In the genomic region with DNA sequence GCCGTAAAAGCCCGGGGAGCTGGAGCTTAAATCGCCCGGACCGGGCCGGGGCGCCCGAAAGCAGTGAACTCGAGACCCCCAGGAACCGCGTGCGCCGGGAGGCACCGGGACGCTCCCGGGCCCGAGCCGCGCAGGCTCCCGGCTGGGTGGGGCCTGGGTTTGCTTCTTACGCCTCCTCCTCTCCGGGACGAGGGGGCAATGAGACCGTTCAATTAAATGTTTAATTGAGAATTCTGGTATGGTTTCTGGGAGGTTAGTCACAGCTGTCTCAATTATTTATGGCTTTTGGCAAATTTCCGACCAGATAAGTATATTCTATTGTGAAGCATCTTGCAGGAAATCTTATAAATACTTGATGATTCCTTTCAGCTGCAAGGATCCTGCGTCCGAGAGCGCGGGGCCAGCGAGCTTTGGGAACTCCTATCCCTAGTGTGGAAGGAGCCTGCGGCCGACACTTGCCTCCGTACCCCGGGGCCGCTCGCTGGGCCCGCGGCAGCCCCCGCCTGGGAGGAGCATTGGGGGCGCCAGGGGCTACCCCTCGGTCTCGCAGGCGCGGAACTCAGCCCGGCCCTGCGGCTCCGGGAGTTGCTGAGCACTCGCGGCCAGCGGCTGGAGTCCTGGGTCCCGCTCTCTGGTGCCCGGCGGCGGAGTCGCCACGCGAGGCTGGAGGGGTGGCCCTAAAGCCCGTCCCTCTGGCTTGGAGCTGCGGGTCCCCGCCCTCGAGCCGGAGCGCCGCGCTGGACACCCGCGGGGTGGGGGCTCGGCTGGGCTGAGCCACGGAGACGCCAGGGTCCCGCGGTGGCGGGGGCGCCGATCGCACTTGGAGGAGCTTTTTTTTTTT, we compare ENCODE assay signal across 9 cellular contexts. TPM values are rescaled to one million over a fixed set of nuclear protein-coding genes. Genes with fewer than 3 reads are reported as not detected.
DNase-seq lines count a peak whose midpoint lies in the region; ATAC-seq, FAIRE-seq and TF ChIP-seq lines count a peak whose summit lies in the region.
"Had no signal": no experiment of that assay in that cellular context is flagged by ENCODE, and none has a peak within 500 bp of the region (broad histone marks: within the 10 kb centered on the region; RNA-seq: fewer than 3 reads in every experiment).

No MANE protein-coding gene starts in this region.

- ATAC-seq in RWPE2 (ENCODE audit: low read depth) (peak; percentile 66), HG03175 (IDR thresholded peaks at IDR 0.05; ENCODE audit: unreplicated experiment) (no peak)

- H4K20me1 ChIP-seq in Karpas-422 (ENCODE audit: insufficient read depth, low read depth, low read length): no peaks in the 10 kb centered on the region

- no peaks in the 10 kb centered on the region for H3K79me2 ChIP-seq in Karpas-422 (ENCODE audit: low read length)

- H3K9me3 ChIP-seq in RWPE2 (ENCODE audit: severe bottlenecking) (no peaks in the 10 kb centered on the region), sigmoid colon (no peaks in the 10 kb centered on the region), Karpas-422 (ENCODE audit: low read length) (no peaks in the 10 kb centered on the region)

- no peak overlapping the region for H3K4me2 ChIP-seq in Karpas-422 (ENCODE audit: low read depth, low read length, poor library complexity, severe bottlenecking)

- H3K4me3 ChIP-seq in RWPE2 (ENCODE audit: severe bottlenecking): peak overlapping the region; percentile 70
- peak overlapping the region; percentile 28 to 53 (median 47) for H3K4me3 ChIP-seq in sigmoid colon
- no peak overlapping the region for H3K4me3 ChIP-seq in Karpas-422 (ENCODE audit: low read length)

- TF ChIP-seq POLR2A in GM12891 (IDR thresholded peaks at IDR 0.05; ENCODE audit: low read depth, low read length): no peak
- no peak for TF ChIP-seq POLR2A in sigmoid colon (IDR thresholded peaks at IDR 0.05)

- TF ChIP-seq EP300 in sigmoid colon (IDR thresholded peaks at IDR 0.05): no peak

- intact Hi-C loops in sigmoid colon (cut with DNase I): no loop called here

- H2AFZ ChIP-seq in Karpas-422 (ENCODE audit: low read length): no peak overlapping the region

- H3K9me2 ChIP-seq in Karpas-422 (replicated peaks; ENCODE audit: insufficient read depth, low read length): no peaks in the 10 kb centered on the region

- H3K4me1 ChIP-seq in RWPE2 (ENCODE audit: insufficient read depth, poor library complexity, severe bottlenecking) (no peaks in the 10 kb centered on the region), sigmoid colon (peaks cover 0 to 30% (median 23%) of the 10 kb centered on the region in 4 donors), Karpas-422 (ENCODE audit: low read length) (peaks cover 7% of the 10 kb centered on the region)

- DNase-seq in GM12891 (ENCODE audit: insufficient read length, low spot score): no peak
- no peak for DNase-seq in RWPE2 (ENCODE audit: low spot score)
- peak; percentile 69 for DNase-seq in hepatic stellate cell (ENCODE audit: low spot score)
- peak; percentile 74 for DNase-seq in sigmoid colon
- no peak for DNase-seq in mucosa of gallbladder (ENCODE audit: low spot score)
- no peak for DNase-seq in Karpas-422
- DNase-seq in UCSD-AML1 (lab: John Stamatoyannopoulos, UW; ENCODE audit: unreplicated experiment): no peak
- DNase-seq: activated naive CD4-positive, alpha-beta T cell treated with Interleukin-2 at 50 U/mL for 16 hours had no signal

- TF ChIP-seq CTCF in RWPE2 (IDR thresholded peaks at IDR 0.05; ENCODE audit: poor library complexity, severe bottlenecking) (no peak), sigmoid colon (IDR thresholded peaks at IDR 0.05) (no peak)

- peak overlapping the region; percentile 21 for H3K27ac ChIP-seq in RWPE2 (ENCODE audit: poor library complexity, severe bottlenecking)
- peak overlapping the region; percentile 65 to 76 (median 68) for H3K27ac ChIP-seq in sigmoid colon
- no peak overlapping the region for H3K27ac ChIP-seq in Karpas-422 (ENCODE audit: low read length)

- whole genome bisulfite sequencing in sigmoid colon, 2 donors: 2 to 3% methylated on average over 76 of the region's 76 CpGs

- H3K9ac ChIP-seq in Karpas-422 (ENCODE audit: low read length): no peak overlapping the region

- peak; percentile 35 for FAIRE-seq in GM12891 (lab: Jason Lieb, UNC)

- H3K36me3 ChIP-seq in RWPE2 (ENCODE audit: low read depth) (no peaks in the 10 kb centered on the region; the same call in 1 of the 2 replicates), sigmoid colon (no peaks in the 10 kb centered on the region), Karpas-422 (ENCODE audit: insufficient read depth, low read length) (no peaks in the 10 kb centered on the region)

- H3K27me3 ChIP-seq in RWPE2 (ENCODE audit: insufficient read depth, poor library complexity, severe bottlenecking) (no peaks in the 10 kb centered on the region), sigmoid colon (peaks cover 39 to 71% (median 64%) of the 10 kb centered on the region in 3 donors), Karpas-422 (ENCODE audit: low read length) (no peaks in the 10 kb centered on the region)

TF ChIP-seq in GM12891, 5 proteins besides CTCF, POLR2A, EP300 and RAD21:
- no peak for TF ChIP-seq TAF1 (IDR thresholded peaks at IDR 0.05; ENCODE audit: low read depth, low read length)
- no peak for TF ChIP-seq POLR2AphosphoS5 (IDR thresholded peaks at IDR 0.05; ENCODE audit: low read depth, low read length)
- TF ChIP-seq SPI1 (IDR thresholded peaks at IDR 0.05; ENCODE audit: low read depth, low read length): no peak
- TF ChIP-seq PAX5 (IDR thresholded peaks at IDR 0.05; ENCODE audit: insufficient read depth, low read length, severe bottlenecking): no peak
- TF ChIP-seq POU2F2 (IDR thresholded peaks at IDR 0.05; ENCODE audit: low read depth, low read length): no peak

RNA-seq across cellular contexts. Expression of gene ISL2, which starts 10.3 kb away (rescaled TPM):
- polyA plus RNA-seq in GM12891 (2012; ENCODE audit: low read depth, missing spikeins): 2.6 TPM
- 1 to 10 TPM; 2.2 to 6.4 (median 2.8) TPM for total RNA-seq in sigmoid colon
- polyA plus RNA-seq in sigmoid colon: 1 to 10 TPM in 1 of 3 donors, under 1 TPM in 1, not detected in 1; 0.52 to 2.4 TPM
- total RNA-seq in mucosa of gallbladder: 0.86 TPM
- 8.3 and 8.7 TPM in 2 replicates for total RNA-seq in Karpas-422 (2014; rRNA removed; shearing (Covaris generic); ENCODE audit: low replicate concordance)

RNA-seq across cellular contexts. Expression of gene ETFA, which starts 35.6 kb away (rescaled TPM):
- 213 TPM for polyA plus RNA-seq in GM12891 (2012; ENCODE audit: low read depth, missing spikeins)
- total RNA-seq in sigmoid colon (100 to 1,000 TPM in 1 of 4 donors, 10 to 100 TPM in 3; 58.4 to 102 (median 82.0) TPM), mucosa of gallbladder (123 TPM)
- polyA plus RNA-seq in sigmoid colon: 100 to 1,000 TPM; 191 to 476 (median 258) TPM
- total RNA-seq in Karpas-422 (2014; rRNA removed; shearing (Covaris generic); ENCODE audit: low replicate concordance): 128 and 170 TPM in 2 replicates

Comparison
In these comparisons a context has a peak if more than half of its experiments do, and no peak if none do; other contexts are left out.
1. DNase-seq: peak in hepatic stellate cell (single experiment) and sigmoid colon (single experiment); none in GM12891 (single experiment), RWPE2 (single experiment), mucosa of gallbladder (single experiment), Karpas-422 (single experiment) and UCSD-AML1 (single experiment).